In the genomic region with DNA sequence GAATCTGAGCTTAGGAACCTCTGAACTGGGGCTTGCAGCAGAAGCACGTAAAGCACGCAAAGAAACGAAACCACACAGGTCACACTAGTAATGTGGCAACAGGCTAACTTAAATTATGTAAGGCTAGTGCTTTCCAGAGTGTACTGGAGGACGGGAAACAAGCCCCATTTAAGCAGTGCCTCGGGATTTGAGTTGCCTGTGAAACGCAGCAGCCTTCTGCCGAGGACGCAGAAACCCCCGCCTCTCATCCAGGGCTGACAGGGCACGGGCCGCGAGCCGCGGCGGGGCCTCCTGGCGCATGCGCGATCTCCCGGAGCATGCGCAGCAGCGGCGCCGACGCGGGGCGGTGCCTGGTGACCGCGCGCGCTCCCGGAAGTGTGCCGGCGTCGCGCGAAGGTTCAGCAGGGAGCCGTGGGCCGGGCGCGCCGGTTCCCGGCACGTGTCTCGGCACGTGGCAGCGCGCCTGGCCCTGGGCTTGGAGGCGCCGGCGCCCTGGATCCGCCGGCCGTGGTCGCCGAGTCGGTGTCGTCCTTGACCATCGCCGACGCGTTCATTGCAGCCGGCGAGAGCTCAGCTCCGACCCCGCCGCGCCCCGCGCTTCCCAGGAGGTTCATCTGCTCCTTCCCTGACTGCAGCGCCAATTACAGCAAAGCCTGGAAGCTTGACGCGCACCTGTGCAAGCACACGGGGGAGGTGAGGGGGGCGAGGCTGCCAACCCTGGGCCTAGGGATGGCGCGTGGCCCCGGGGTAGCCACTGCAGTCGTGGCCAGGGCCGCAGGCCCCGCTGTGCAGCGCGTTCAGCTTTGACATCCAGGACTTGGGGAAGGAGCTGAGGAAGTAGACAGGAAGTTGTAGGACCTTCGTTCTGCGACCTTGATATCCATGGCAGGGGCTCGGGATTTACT, we compare ENCODE assay signal across 8 cellular contexts. TPM values are rescaled to one million over a fixed set of nuclear protein-coding genes. Genes with fewer than 3 reads are reported as not detected.
DNase-seq lines count a peak whose midpoint lies in the region; ATAC-seq, FAIRE-seq and TF ChIP-seq lines count a peak whose summit lies in the region.

A gene (plus strand): TSS at position 374 of the 905 bp plus-strand sequence.

- H3K9me3 ChIP-seq in SJSA1 (replicated peaks) = no peaks in the 10 kb centered on the region
- no peaks in the 10 kb centered on the region for H3K9me3 ChIP-seq in neuron (ENCODE audit: low read length)

- peak within 1 kb of the TSS; percentile 88 for H3K27ac ChIP-seq in SJSA1
- peak within 1 kb of the TSS; percentile 35 for H3K27ac ChIP-seq in foreskin keratinocyte

- H3K4me1 ChIP-seq in SJSA1 (replicated peaks) (peaks cover 28% of the 10 kb centered on the region), foreskin keratinocyte (peaks cover 18% of the 10 kb centered on the region), neuron (ENCODE audit: insufficient read depth, low read length) (peaks cover 24% of the 10 kb centered on the region)

- FAIRE-seq in H54 (lab: Jason Lieb, UNC) = no peak

- no peak for TF ChIP-seq CTCF in foreskin keratinocyte (conservative IDR thresholded peaks at IDR 0.05)

- peak within 1 kb of the TSS; percentile 76 for H3K4me3 ChIP-seq in SJSA1
- peak within 1 kb of the TSS; percentile 78 for H3K4me3 ChIP-seq in neuron (ENCODE audit: low read length)

- peak within 1 kb of the TSS; percentile 69 for H2AFZ ChIP-seq in neuron (ENCODE audit: low read depth, low read length)

- TF ChIP-seq POLR2A in H54 (IDR thresholded peaks at IDR 0.05; ENCODE audit: low read depth, low read length) = peak; percentile 56; the same call in 1 of the 2 replicates

- H3K27me3 ChIP-seq in SJSA1 (replicated peaks) (no peaks in the 10 kb centered on the region), foreskin keratinocyte (no peaks in the 10 kb centered on the region), neuron (ENCODE audit: insufficient read depth, low read length) (peaks cover 5% of the 10 kb centered on the region)

- H3K36me3 ChIP-seq in SJSA1 (peaks cover 31% of the 10 kb centered on the region), neuron (ENCODE audit: insufficient read depth, low read length) (peaks cover 23% of the 10 kb centered on the region)

- ATAC-seq in foreskin keratinocyte = peak; percentile 65

- DNase-seq in EL (peak; percentile 85), H54 (ENCODE audit: insufficient read length, low spot score) (peak; percentile 75), M059J (ENCODE audit: low read depth) (peak; percentile 78), SJSA1 (ENCODE audit: low read depth in 1 of 2, low spot score in 2 of 2) (peak; percentile 71 to 85), foreskin keratinocyte (peak; percentile 47 to 72), stromal cell of bone marrow (ENCODE audit: low read depth) (peak; percentile 61)
- peak; percentile 73 to 89 (median 78) for DNase-seq in activated naive CD4-positive, alpha-beta T cell (lab: John Stamatoyannopoulos, UW)

RNA-seq across cellular contexts. Expression of the gene that starts here (rescaled TPM):
- total RNA-seq in M059J (2014; rRNA removed; shearing (Covaris generic)) = 148 and 153 TPM in 2 replicates
- total RNA-seq in SJSA1 (2014; rRNA removed; shearing (Covaris generic)) = 58.8 and 106 TPM in 2 replicates
- total RNA-seq in foreskin keratinocyte = 113 and 117 TPM in 2 replicates
- 104 and 114 TPM in 2 replicates for polyA plus RNA-seq in foreskin keratinocyte

Comparison
In these comparisons a context has a peak if more than half of its experiments do, and no peak if none do; other contexts are left out.
1. Peak in every context shown above with its lines: DNase-seq, ATAC-seq, H3K4me3 ChIP-seq and H3K27ac ChIP-seq.